In genomic region chr12:53550131-53550530, GRCh38 we compare ENCODE assay signal across 6 cellular contexts. TPM values are rescaled to one million over a fixed set of nuclear protein-coding genes. Genes with fewer than 3 reads are reported as not detected.
"Had no signal": no experiment of that assay in that cellular context is flagged by ENCODE, and none has a peak within 500 bp of the region (broad histone marks: within the 10 kb centered on the region; RNA-seq: fewer than 3 reads in every experiment).

No MANE protein-coding gene starts in this region.

RNA-seq across cellular contexts. Expression of gene NPFF, which starts 42.8 kb away (rescaled TPM):
- total RNA-seq: GM23248, H4, H7, HT-29, IMR-90, K562 had no signal
- polyA plus RNA-seq: GM23248, IMR-90 had no signal
